Comparison of ENCODE assay signal across 18 cellular contexts in genomic region chr11:88739524-88739923, GRCh38.
DNase-seq lines count a peak whose midpoint lies in the region; ATAC-seq and FAIRE-seq lines count a peak whose summit lies in the region.
"Had no signal": no experiment of that assay in that cellular context is flagged by ENCODE, and none has a peak within 500 bp of the region (broad histone marks: within the 10 kb centered on the region; RNA-seq: fewer than 3 reads in every experiment).

No MANE protein-coding gene starts in this region.

- H3K4me1 ChIP-seq in Karpas-422 (ENCODE audit: low read length): no peaks in the 10 kb centered on the region
- H3K4me1 ChIP-seq: BLaER1 had no signal

- intact Hi-C loops in left colon (cut with DNase I, micrococcal nuclease): no loop called here

- no peaks in the 10 kb centered on the region for H3K9me2 ChIP-seq in Karpas-422 (replicated peaks; ENCODE audit: insufficient read depth, low read length)

- no peak overlapping the region for H3K9ac ChIP-seq in Karpas-422 (ENCODE audit: low read length)
- H3K9ac ChIP-seq: BLaER1 had no signal

- H3K4me2 ChIP-seq in Karpas-422 (ENCODE audit: low read depth, low read length, poor library complexity, severe bottlenecking): no peak overlapping the region
- H3K4me2 ChIP-seq: BLaER1 had no signal

- peaks cover 2% of the 10 kb centered on the region; the same call in 1 of the 2 replicates for H3K27me3 ChIP-seq in Karpas-422 (ENCODE audit: low read length)
- H3K27me3 ChIP-seq: BLaER1 had no signal

- no peaks in the 10 kb centered on the region for H4K20me1 ChIP-seq in Karpas-422 (ENCODE audit: insufficient read depth, low read depth, low read length)
- H4K20me1 ChIP-seq: BLaER1 had no signal

- no peaks in the 10 kb centered on the region for H3K79me2 ChIP-seq in Karpas-422 (ENCODE audit: low read length)

- no peaks in the 10 kb centered on the region for H3K9me3 ChIP-seq in Karpas-422 (ENCODE audit: low read length)
- H3K9me3 ChIP-seq: BLaER1 had no signal

- ATAC-seq in left colon: no peak
- no peak for ATAC-seq in HG03457 (IDR thresholded peaks at IDR 0.05; ENCODE audit: unreplicated experiment)
- ATAC-seq: CD8-positive, alpha-beta T cell; GM12878; HCT116 had no signal

- DNase-seq in GF-D8 (lab: John Stamatoyannopoulos, UW) (peak; percentile 80), Karpas-422 (peak; percentile 50), NOMO-1 treated with DMSO at 0.1 percent for 48 hours (lab: John Stamatoyannopoulos, UW; ENCODE audit: unreplicated experiment) (peak; percentile 82), SKM-1 (lab: John Stamatoyannopoulos, UW; ENCODE audit: unreplicated experiment) (peak; percentile 19), HTR-8/SVneo (ENCODE audit: insufficient read length, low spot score) (no peak), left colon (no peak)
- no peak for DNase-seq in activated naive CD4-positive, alpha-beta T cell (lab: John Stamatoyannopoulos, UW)
- DNase-seq: 8988T; Calu3; CD8-positive, alpha-beta T cell; DMS79 treated with DMSO at 0.1 percent for 48 hours; GOT3; H7; HFFc6 had no signal

- H3K27ac ChIP-seq in Karpas-422 (ENCODE audit: low read length): no peak overlapping the region
- H3K27ac ChIP-seq: BLaER1 had no signal

- no peak overlapping the region for H3K4me3 ChIP-seq in Karpas-422 (ENCODE audit: low read length)
- H3K4me3 ChIP-seq: BLaER1, GM12878 had no signal

- H2AFZ ChIP-seq in Karpas-422 (ENCODE audit: low read length): no peak overlapping the region

- no peaks in the 10 kb centered on the region for H3K36me3 ChIP-seq in Karpas-422 (ENCODE audit: insufficient read depth, low read length)
- H3K36me3 ChIP-seq: BLaER1 had no signal

- no peak for FAIRE-seq in HTR-8/SVneo (lab: Jason Lieb, UNC)
- FAIRE-seq: GM12878 had no signal

Comparison
In these comparisons a context has a peak if more than half of its experiments do, and no peak if none do; other contexts are left out.
1. DNase-seq: peak in GF-D8 (single experiment), Karpas-422 (single experiment), NOMO-1 treated with DMSO at 0.1 percent for 48 hours (single experiment) and SKM-1 (single experiment); none in HTR-8/SVneo (single experiment), activated naive CD4-positive, alpha-beta T cell (0 of 4) and left colon (0 of 2).